Comparison of ENCODE assay signal across 1 cellular context in genomic region chr10:96719205-96719604, GRCh38.
TF ChIP-seq lines count a peak whose summit lies in the region.

No MANE protein-coding gene starts in this region.

TF ChIP-seq in HEK293, 187 proteins besides CTCF, POLR2A, EP300 and RAD21 (continued from another document):
- TF ChIP-seq ZNF518A (tag by site-specific recombination; conservative IDR thresholded peaks at IDR 0.05; ENCODE audit: low read depth) (no peak), ZNF433 (tag by site-specific recombination; IDR thresholded peaks at IDR 0.05; ENCODE audit: low read depth) (no peak), ZBTB49 (tag by site-specific recombination; IDR thresholded peaks at IDR 0.05; ENCODE audit: low read depth) (no peak), BCL6B (tag by site-specific recombination; IDR thresholded peaks at IDR 0.05) (peak; percentile 90), GLIS1 (tag by site-specific recombination; IDR thresholded peaks at IDR 0.05) (peak; percentile 59), ZNF501 (tag by site-specific recombination; IDR thresholded peaks at IDR 0.05) (no peak), ZNF148 (tag by site-specific recombination; IDR thresholded peaks at IDR 0.05; ENCODE audit: borderline replicate concordance) (no peak)
TF ChIP-seq in HEK293: peak in this region for 2.
